Comparison of ENCODE assay signal across 18 cellular contexts in the genomic region with DNA sequence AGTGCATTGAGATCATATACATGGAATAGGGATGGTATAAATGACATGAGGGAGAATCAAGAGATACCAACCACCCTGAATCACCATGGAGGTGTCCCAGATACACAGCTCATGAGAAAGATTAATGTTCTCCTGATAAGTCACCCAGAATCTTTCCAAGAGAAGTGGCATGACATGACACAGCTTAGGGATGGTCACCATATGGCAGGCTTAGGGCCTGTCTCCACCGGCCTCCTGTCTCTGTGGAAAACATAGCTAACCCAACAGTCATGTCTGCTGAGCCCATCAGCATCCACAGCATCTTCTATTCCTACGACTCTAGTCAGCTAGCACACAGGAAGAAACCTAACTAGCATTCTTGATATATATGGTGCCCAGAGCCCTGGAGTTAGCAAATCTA.
DNase-seq lines count a peak whose midpoint lies in the region; ATAC-seq and TF ChIP-seq lines count a peak whose summit lies in the region.
"Had no signal": no experiment of that assay in that cellular context is flagged by ENCODE, and none has a peak within 500 bp of the region (broad histone marks: within the 10 kb centered on the region; RNA-seq: fewer than 3 reads in every experiment).

No MANE protein-coding gene starts in this region.

- H3K36me3 ChIP-seq in CD4-positive, CD25-positive, alpha-beta regulatory T cell (ENCODE audit: control insufficient read depth, insufficient read depth, low read length) = peaks cover 58% of the 10 kb centered on the region

- peak overlapping the region; percentile 16 for H3K4me3 ChIP-seq in CD4-positive, CD25-positive, alpha-beta regulatory T cell (ENCODE audit: low read depth, low read length)

- no peaks in the 10 kb centered on the region for H3K9me3 Mint-ChIP-seq in CD4-positive, CD25-positive, alpha-beta regulatory T cell
- no peaks in the 10 kb centered on the region for H3K9me3 Mint-ChIP-seq in activated T-helper 17 cell treated with anti-CD3 and anti-CD28 coated beads, Interleukin-2, amount 50 U/mL, for 72 hours
- H3K9me3 Mint-ChIP-seq in natural killer cell = no peaks in the 10 kb centered on the region
- H3K9me3 Mint-ChIP-seq in HFFc6 = no peaks in the 10 kb centered on the region

- ATAC-seq in CD4-positive, CD25-positive, alpha-beta regulatory T cell (ENCODE audit: low read depth in 2 of 2) = no peak
- ATAC-seq in activated T-helper 17 cell treated with anti-CD3 and anti-CD28 coated beads, Interleukin-2, amount 50 U/mL, for 72 hours (replicated peaks) = peak; percentile 15
- ATAC-seq in natural killer cell = no peak

- peak overlapping the region; percentile 63 to 92 (median 81) for H3K27ac Mint-ChIP-seq in CD4-positive, CD25-positive, alpha-beta regulatory T cell
- no peak overlapping the region for H3K27ac Mint-ChIP-seq in activated T-helper 17 cell treated with anti-CD3 and anti-CD28 coated beads, Interleukin-2, amount 50 U/mL, for 72 hours
- peak overlapping the region; percentile 78 to 81 for H3K27ac Mint-ChIP-seq in natural killer cell
- no peak overlapping the region for H3K27ac Mint-ChIP-seq in HFFc6

- H3K4me1 ChIP-seq in CD4-positive, CD25-positive, alpha-beta regulatory T cell (ENCODE audit: control insufficient read depth, insufficient read depth, low read length, poor library complexity, severe bottlenecking) = peaks cover 67% of the 10 kb centered on the region

- H3K27me3 ChIP-seq in CD4-positive, CD25-positive, alpha-beta regulatory T cell (ENCODE audit: control insufficient read depth, insufficient read depth, low read length) = no peaks in the 10 kb centered on the region

- TF ChIP-seq CTCF in natural killer cell (IDR thresholded peaks at IDR 0.05) (no peak), HFFc6 (IDR thresholded peaks at IDR 0.05) (no peak)

- peaks cover 50% of the 10 kb centered on the region for H3K36me3 Mint-ChIP-seq in CD4-positive, CD25-positive, alpha-beta regulatory T cell
- H3K36me3 Mint-ChIP-seq in activated T-helper 17 cell treated with anti-CD3 and anti-CD28 coated beads, Interleukin-2, amount 50 U/mL, for 72 hours (ENCODE audit: low read depth) = peaks cover 51% of the 10 kb centered on the region
- H3K36me3 Mint-ChIP-seq in natural killer cell = peaks cover 17% of the 10 kb centered on the region
- H3K36me3 Mint-ChIP-seq in HFFc6 (ENCODE audit: low read depth) = no peaks in the 10 kb centered on the region

- H3K9me3 ChIP-seq in CD4-positive, CD25-positive, alpha-beta regulatory T cell (ENCODE audit: control insufficient read depth in 2 of 2, low read length in 2 of 2) = no peaks in the 10 kb centered on the region

- intact Hi-C loops in natural killer cell (cut with micrococcal nuclease) = no loop called here

- H3K4me3 Mint-ChIP-seq in CD4-positive, CD25-positive, alpha-beta regulatory T cell = peak overlapping the region in 1 of 4 donors; percentile 7
- H3K4me3 Mint-ChIP-seq in activated T-helper 17 cell treated with anti-CD3 and anti-CD28 coated beads, Interleukin-2, amount 50 U/mL, for 72 hours = peak overlapping the region; percentile 61
- H3K4me3 Mint-ChIP-seq in natural killer cell (no peak overlapping the region), HFFc6 (no peak overlapping the region)

- peak overlapping the region; percentile 30 for H3K27ac ChIP-seq in CD4-positive, CD25-positive, alpha-beta regulatory T cell (ENCODE audit: insufficient read depth, low read length, poor library complexity, severe bottlenecking)
- H3K27ac ChIP-seq: 22Rv1, HL-60 had no signal

- H3K27me3 Mint-ChIP-seq in CD4-positive, CD25-positive, alpha-beta regulatory T cell = no peaks in the 10 kb centered on the region
- H3K27me3 Mint-ChIP-seq in activated T-helper 17 cell treated with anti-CD3 and anti-CD28 coated beads, Interleukin-2, amount 50 U/mL, for 72 hours = no peaks in the 10 kb centered on the region
- H3K27me3 Mint-ChIP-seq in natural killer cell (ENCODE audit: low read depth in 2 of 2) (no peaks in the 10 kb centered on the region), HFFc6 (ENCODE audit: insufficient read depth) (peaks cover 13% of the 10 kb centered on the region)

- DNase-seq in NCI-H82 (lab: John Stamatoyannopoulos, UW) = peak; percentile 54
- no peak for DNase-seq in NCI-H82 treated with DMSO at 0.1 percent for 48 hours (lab: John Stamatoyannopoulos, UW; ENCODE audit: unreplicated experiment)
- no peak for DNase-seq in CD4-positive, CD25-positive, alpha-beta regulatory T cell
- DNase-seq in natural killer cell = no peak
- no peak for DNase-seq in HK-2 (ENCODE audit: unreplicated experiment)
- DNase-seq in DMS 273 (lab: John Stamatoyannopoulos, UW; ENCODE audit: unreplicated experiment) = no peak
- DNase-seq in HFFc6 = no peak
- DNase-seq: Calu3, DND-41, GF-D8, GOT3, NCI-H1436 treated with DMSO at 0.1 percent for 48 hours, NCI-H2107, NCI-H446, NCI-H748 treated with DMSO at 0.1 percent for 48 hours had no signal

- peaks cover 46 to 87% (median 63%) of the 10 kb centered on the region in 4 donors for H3K4me1 Mint-ChIP-seq in CD4-positive, CD25-positive, alpha-beta regulatory T cell
- peaks cover 37% of the 10 kb centered on the region for H3K4me1 Mint-ChIP-seq in activated T-helper 17 cell treated with anti-CD3 and anti-CD28 coated beads, Interleukin-2, amount 50 U/mL, for 72 hours
- H3K4me1 Mint-ChIP-seq in natural killer cell (peaks cover 50 to 63% of the 10 kb centered on the region in 2 donors), HFFc6 (ENCODE audit: low read depth) (no peaks in the 10 kb centered on the region)

Comparison
In these comparisons a context has a peak if more than half of its experiments do, and no peak if none do; other contexts are left out.
1. H3K27ac Mint-ChIP-seq: peak in CD4-positive, CD25-positive, alpha-beta regulatory T cell (3 of 3) and natural killer cell (2 of 2); none in activated T-helper 17 cell treated with anti-CD3 and anti-CD28 coated beads, Interleukin-2, amount 50 U/mL, for 72 hours (single experiment) and HFFc6 (single experiment).